In genomic region chr14:65025818-65026217, GRCh38 we compare ENCODE assay signal across 30 cellular contexts. TPM values are rescaled to one million over a fixed set of nuclear protein-coding genes. Genes with fewer than 3 reads are reported as not detected.
DNase-seq lines count a peak whose midpoint lies in the region; ATAC-seq and TF ChIP-seq lines count a peak whose summit lies in the region.
"Had no signal": no experiment of that assay in that cellular context is flagged by ENCODE, and none has a peak within 500 bp of the region (broad histone marks: within the 10 kb centered on the region; RNA-seq: fewer than 3 reads in every experiment).

No MANE protein-coding gene starts in this region.

- H3K27me3 ChIP-seq in foreskin keratinocyte (no peaks in the 10 kb centered on the region), gastrocnemius medialis (no peaks in the 10 kb centered on the region)
- H3K27me3 ChIP-seq: ascending aorta, cardiac muscle cell had no signal

- peaks cover 11% of the 10 kb centered on the region for H3K4me1 ChIP-seq in foreskin keratinocyte
- H3K4me1 ChIP-seq in gastrocnemius medialis: peaks cover 10 to 20% of the 10 kb centered on the region in 2 donors
- H3K4me1 ChIP-seq: ascending aorta, parathyroid adenoma had no signal

- no peaks in the 10 kb centered on the region for H3K9me3 ChIP-seq in gastrocnemius medialis
- H3K9me3 ChIP-seq: ascending aorta had no signal

- intact Hi-C loops in gastrocnemius medialis (cut with DNase I; ENCODE audit: low total_unique reads): no loop called here

- H3K27ac ChIP-seq in VCaP: peak overlapping the region; percentile 69
- no peak overlapping the region for H3K27ac ChIP-seq in foreskin keratinocyte
- peak overlapping the region; percentile 67 to 88 (median 72) for H3K27ac ChIP-seq in gastrocnemius medialis
- H3K27ac ChIP-seq: ascending aorta, cardiac muscle cell, parathyroid adenoma had no signal

- H3K27me3 Mint-ChIP-seq in naive thymus-derived CD8-positive, alpha-beta T cell: no peaks in the 10 kb centered on the region
- H3K27me3 Mint-ChIP-seq in T-helper 2 cell treated with Interferon-gamma antibody and Interleukin-4, amounts not matched to agents 5 μg/mL and 100 μg/mL, for 36 hours (ENCODE audit: low read depth): no peaks in the 10 kb centered on the region
- H3K27me3 Mint-ChIP-seq: activated CD8-positive, alpha-beta memory T cell treated with anti-CD3 and anti-CD28 coated beads, Interleukin-2, amount 10 ng/mL, durations not matched to agents 7 days and 5 days had no signal

- peak; percentile 18 for ATAC-seq in foreskin keratinocyte
- ATAC-seq in gastrocnemius medialis: no peak
- ATAC-seq in naive thymus-derived CD8-positive, alpha-beta T cell: no peak
- ATAC-seq in GM19351 (IDR thresholded peaks at IDR 0.05; ENCODE audit: unreplicated experiment): no peak
- ATAC-seq: activated CD8-positive, alpha-beta memory T cell treated with anti-CD3 and anti-CD28 coated beads, Interleukin-2, amount 10 ng/mL, durations not matched to agents 7 days and 5 days; activated T-cell treated with anti-CD3 and anti-CD28 coated beads, Interleukin-2, amount 50 U/mL, for 4 hours; K562; left cardiac atrium had no signal

- no peak overlapping the region for H3K4me3 ChIP-seq in gastrocnemius medialis
- H3K4me3 ChIP-seq: ascending aorta, cardiac muscle cell, K562 had no signal

- DNase-seq in AG08396 (ENCODE audit: low spot score) (peak; percentile 34), foreskin keratinocyte (no peak), gastrocnemius medialis (no peak), NCI-H345 treated with DMSO at 0.1 percent for 48 hours (lab: John Stamatoyannopoulos, UW; ENCODE audit: unreplicated experiment) (no peak)
- no peak for DNase-seq in naive thymus-derived CD8-positive, alpha-beta T cell
- DNase-seq in T-helper 2 cell treated with Interferon-gamma antibody and Interleukin-4, amounts not matched to agents 5 μg/mL and 100 μg/mL, for 36 hours (ENCODE audit: low spot score): no peak
- DNase-seq: activated CD4-positive, alpha-beta T cell treated with anti-CD3 and anti-CD28 coated beads, Interleukin-2, amount 50 U/mL, for 1 hour; activated CD4-positive, CD25-positive, alpha-beta regulatory T cell; activated CD8-positive, alpha-beta memory T cell treated with anti-CD3 and anti-CD28 coated beads, Interleukin-2, amount 10 ng/mL, durations not matched to agents 7 days and 5 days; activated gamma-delta T cell; activated T-cell treated with anti-CD3 and anti-CD28 coated beads, Interleukin-2, amount 50 U/mL, for 4 hours; effector CD8-positive, alpha-beta T cell; GF-D8; hippocampal formation; left cardiac atrium; NCI-H1105; NCI-H187 treated with DMSO at 0.1 percent for 48 hours; NCI-H2171; NCI-H524 treated with DMSO at 0.1 percent for 48 hours; OCI-M1; right cardiac atrium; stimulated activated CD4-positive, alpha-beta T cell treated with anti-CD3 and anti-CD28 coated beads, Interleukin-12 subunit alpha, Interleukin-12 subunit beta, amount 100 ng/mL, for 4 hours; stimulated activated CD4-positive, alpha-beta T cell treated with anti-CD3 and anti-CD28 coated beads, Interleukin-2, amount 100 ng/mL, for 48 hours; trophoblast cell had no signal

- H3K36me3 Mint-ChIP-seq in naive thymus-derived CD8-positive, alpha-beta T cell: peaks cover 0 to 52% (median 11%) of the 10 kb centered on the region in 3 donors
- H3K36me3 Mint-ChIP-seq in T-helper 2 cell treated with Interferon-gamma antibody and Interleukin-4, amounts not matched to agents 5 μg/mL and 100 μg/mL, for 36 hours (ENCODE audit: low read depth): peaks cover 13% of the 10 kb centered on the region

- H3K4me3 Mint-ChIP-seq in naive thymus-derived CD8-positive, alpha-beta T cell: no peak overlapping the region
- H3K4me3 Mint-ChIP-seq in T-helper 2 cell treated with Interferon-gamma antibody and Interleukin-4, amounts not matched to agents 5 μg/mL and 100 μg/mL, for 36 hours: no peak overlapping the region
- H3K4me3 Mint-ChIP-seq: activated CD8-positive, alpha-beta memory T cell treated with anti-CD3 and anti-CD28 coated beads, Interleukin-2, amount 10 ng/mL, durations not matched to agents 7 days and 5 days; activated T-cell treated with anti-CD3 and anti-CD28 coated beads, Interleukin-2, amount 50 U/mL, for 4 hours had no signal

- H3K27ac Mint-ChIP-seq in naive thymus-derived CD8-positive, alpha-beta T cell: no peak overlapping the region
- no peak overlapping the region for H3K27ac Mint-ChIP-seq in T-helper 2 cell treated with Interferon-gamma antibody and Interleukin-4, amounts not matched to agents 5 μg/mL and 100 μg/mL, for 36 hours
- H3K27ac Mint-ChIP-seq: activated CD8-positive, alpha-beta memory T cell treated with anti-CD3 and anti-CD28 coated beads, Interleukin-2, amount 10 ng/mL, durations not matched to agents 7 days and 5 days had no signal

- no peaks in the 10 kb centered on the region for H3K9me3 Mint-ChIP-seq in naive thymus-derived CD8-positive, alpha-beta T cell
- H3K9me3 Mint-ChIP-seq in T-helper 2 cell treated with Interferon-gamma antibody and Interleukin-4, amounts not matched to agents 5 μg/mL and 100 μg/mL, for 36 hours: no peaks in the 10 kb centered on the region
- H3K9me3 Mint-ChIP-seq: activated T-cell treated with anti-CD3 and anti-CD28 coated beads, Interleukin-2, amount 50 U/mL, for 4 hours had no signal

- peaks cover 0 to 3% (median 0%) of the 10 kb centered on the region in 4 donors for H3K4me1 Mint-ChIP-seq in naive thymus-derived CD8-positive, alpha-beta T cell
- no peaks in the 10 kb centered on the region for H3K4me1 Mint-ChIP-seq in T-helper 2 cell treated with Interferon-gamma antibody and Interleukin-4, amounts not matched to agents 5 μg/mL and 100 μg/mL, for 36 hours (ENCODE audit: low read depth)
- H3K4me1 Mint-ChIP-seq: activated CD8-positive, alpha-beta memory T cell treated with anti-CD3 and anti-CD28 coated beads, Interleukin-2, amount 10 ng/mL, durations not matched to agents 7 days and 5 days had no signal

- POLR2A ChIA-PET in naive thymus-derived CD8-positive, alpha-beta T cell (lab: Charles Lee): no interaction called here

- in situ Hi-C loops in gastrocnemius medialis (cut with MboI; ENCODE audit: low sequenced_read_pairs in 4 of 4): no loop called here

- no peak for TF ChIP-seq POLR2A in gastrocnemius medialis (IDR thresholded peaks at IDR 0.05)

- peaks cover 0 to 7% of the 10 kb centered on the region in 2 donors for H3K36me3 ChIP-seq in gastrocnemius medialis

- no peak for TF ChIP-seq CTCF in VCaP (conservative IDR thresholded peaks at IDR 0.05)
- no peak for TF ChIP-seq CTCF in foreskin keratinocyte (conservative IDR thresholded peaks at IDR 0.05)
- TF ChIP-seq CTCF in gastrocnemius medialis (IDR thresholded peaks at IDR 0.05 in 4 of 5, conservative IDR thresholded peaks at IDR 0.05 in 1 of 5): no peak

RNA-seq across cellular contexts. Expression of gene FNTB, which starts 39.1 kb away (rescaled TPM):
- total RNA-seq in foreskin keratinocyte (12.4 and 12.9 TPM in 2 replicates), gastrocnemius medialis (10 to 100 TPM in 3 of 4 donors, 1 to 10 TPM in 1; 6.1 to 40.6 (median 18.0) TPM)
- 9.9 and 11.4 TPM in 2 replicates for polyA plus RNA-seq in foreskin keratinocyte
- 1 to 10 TPM; 9.5 to 9.9 TPM for total RNA-seq in naive thymus-derived CD8-positive, alpha-beta T cell
- polyA plus RNA-seq in naive thymus-derived CD8-positive, alpha-beta T cell: 1 to 10 TPM; 2.0 to 7.7 (median 4.2) TPM

RNA-seq across cellular contexts. Expression of gene RAB15, which starts 53.7 kb away (rescaled TPM):
- total RNA-seq in foreskin keratinocyte (4.3 and 6.4 TPM in 2 replicates), gastrocnemius medialis (1 to 10 TPM in 2 of 4 donors, under 1 TPM in 2; 0.51 to 7.3 (median 2.0) TPM)
- 3.9 and 5.0 TPM in 2 replicates for polyA plus RNA-seq in foreskin keratinocyte
- 1 to 10 TPM; 4.7 TPM for total RNA-seq in naive thymus-derived CD8-positive, alpha-beta T cell
- polyA plus RNA-seq in naive thymus-derived CD8-positive, alpha-beta T cell: 10 to 100 TPM in 1 of 3 donors, 1 to 10 TPM in 2; 3.9 to 11.9 (median 4.2) TPM
